Comparison of ENCODE assay signal across 8 cellular contexts in the genomic region with DNA sequence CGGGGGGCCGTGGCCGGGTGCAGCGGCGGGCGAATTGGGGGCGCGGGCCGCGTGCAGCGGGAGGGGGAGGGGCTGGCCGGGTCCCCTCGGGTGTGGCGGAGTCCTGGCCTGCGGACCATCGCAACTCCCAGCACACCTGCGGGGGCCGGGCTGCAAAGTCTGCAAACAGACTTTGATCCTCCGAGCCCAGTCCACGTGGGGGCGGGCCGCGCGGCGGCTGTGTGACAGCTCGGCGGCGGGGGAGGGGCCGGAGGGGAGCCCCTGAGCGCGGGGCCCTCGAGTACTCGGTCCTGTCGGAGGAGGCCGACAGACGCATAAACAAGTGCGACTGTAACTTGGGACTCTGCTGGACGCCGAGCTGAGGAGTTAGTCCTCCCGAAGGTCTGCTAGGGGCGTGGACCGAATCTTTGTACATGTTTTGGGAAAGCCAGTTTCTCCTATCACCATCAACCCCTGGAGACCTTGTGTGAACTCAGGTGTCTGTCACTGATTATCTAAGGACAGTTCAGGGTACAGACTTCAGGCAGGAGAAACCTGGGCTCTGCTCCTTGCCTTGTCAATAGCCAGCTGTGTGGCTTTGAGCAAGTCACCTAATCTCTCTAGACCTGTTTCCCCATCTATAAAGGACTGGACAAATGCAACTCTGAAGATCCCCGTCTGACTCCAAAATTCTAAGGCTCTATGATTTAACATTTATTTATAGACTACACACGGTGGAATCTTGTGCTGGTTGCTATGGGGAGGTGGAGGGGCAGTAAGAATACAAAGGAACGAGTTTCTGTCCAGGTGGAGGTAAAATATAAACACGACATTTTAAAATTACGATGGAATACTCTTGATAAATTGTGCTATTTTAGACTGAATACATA. TPM values are rescaled to one million over a fixed set of nuclear protein-coding genes. Genes with fewer than 3 reads are reported as not detected.
DNase-seq lines count a peak whose midpoint lies in the region; ATAC-seq and TF ChIP-seq lines count a peak whose summit lies in the region.

No MANE protein-coding gene starts in this region.

- H3K4me3 Mint-ChIP-seq in osteocyte (ENCODE audit: unreplicated experiment) = peak overlapping the region; percentile 81

- H3K27ac Mint-ChIP-seq in osteocyte (ENCODE audit: unreplicated experiment) = no peak overlapping the region

- peaks cover 31% of the 10 kb centered on the region for H3K4me1 Mint-ChIP-seq in osteocyte (ENCODE audit: unreplicated experiment)

- H3K36me3 Mint-ChIP-seq in osteocyte (ENCODE audit: unreplicated experiment) = peaks cover 10% of the 10 kb centered on the region

- H3K4me3 ChIP-seq in AG10803 (ENCODE audit: low read length) (peak overlapping the region; percentile 64), fibroblast of mammary gland (ENCODE audit: control insufficient read depth, low read depth, low read length) (peak overlapping the region; percentile 48)

- H3K9me3 Mint-ChIP-seq in osteocyte (ENCODE audit: unreplicated experiment) = no peaks in the 10 kb centered on the region

- DNase-seq in AG10803 (ENCODE audit: low read depth) (peak; percentile 50), NAMALWA (ENCODE audit: low spot score) (peak; percentile 84), fibroblast of mammary gland (ENCODE audit: low read depth) (no peak), osteocyte (ENCODE audit: extremely low spot score, unreplicated experiment) (no peak), NCI-H1694 (lab: John Stamatoyannopoulos, UW) (no peak)

- no peaks in the 10 kb centered on the region for H3K27me3 Mint-ChIP-seq in osteocyte (ENCODE audit: unreplicated experiment)

- TF ChIP-seq CTCF in AG10803 (conservative IDR thresholded peaks at IDR 0.05; ENCODE audit: low read length) = no peak
- no peak for TF ChIP-seq CTCF in VCaP (conservative IDR thresholded peaks at IDR 0.05)
- no peak for TF ChIP-seq CTCF in fibroblast of mammary gland (conservative IDR thresholded peaks at IDR 0.05; ENCODE audit: control insufficient read depth, insufficient read depth, low read depth, low read length)
- no peak for TF ChIP-seq CTCF in osteocyte (IDR thresholded peaks at IDR 0.05)

- peak; percentile 43 for ATAC-seq in GM18502 (IDR thresholded peaks at IDR 0.05; ENCODE audit: poor library complexity, unreplicated experiment)
- ATAC-seq in HG02763 (IDR thresholded peaks at IDR 0.05; ENCODE audit: unreplicated experiment) = peak; percentile 36

- peak overlapping the region; percentile 88 for H3K27ac ChIP-seq in VCaP

RNA-seq across cellular contexts. Expression of a gene that starts 0.7 kb away (rescaled TPM):
- 12.1 and 14.2 TPM in 2 replicates for total RNA-seq in osteocyte

Comparison
In these comparisons a context has a peak if more than half of its experiments do, and no peak if none do; other contexts are left out.
1. DNase-seq: peak in AG10803 (single experiment) and NAMALWA (single experiment); none in fibroblast of mammary gland (single experiment), osteocyte (single experiment) and NCI-H1694 (single experiment).